1 cellular context compared by ENCODE assay signal in genomic region chr13:65959305-65959704, GRCh38.
TF ChIP-seq lines count a peak whose summit lies in the region.

No MANE protein-coding gene starts in this region.

TF ChIP-seq in IMR-90, 13 proteins besides CTCF, POLR2A, EP300 and RAD21:
- TF ChIP-seq MAZ (IDR thresholded peaks at IDR 0.05; ENCODE audit: borderline replicate concordance, low read depth, low read length) (no peak), NFE2L2 (IDR thresholded peaks at IDR 0.05; ENCODE audit: low read depth, low read length) (no peak), RFX5 (IDR thresholded peaks at IDR 0.05; ENCODE audit: low read depth, low read length) (no peak), SMC3 (IDR thresholded peaks at IDR 0.05; ENCODE audit: low read depth, low read length) (no peak), RCOR1 (IDR thresholded peaks at IDR 0.05; ENCODE audit: insufficient replicate concordance, low read length) (no peak), FOS (IDR thresholded peaks at IDR 0.05; ENCODE audit: low read depth, low read length) (no peak), MXI1 (IDR thresholded peaks at IDR 0.05; ENCODE audit: borderline replicate concordance, low read depth, low read length) (no peak), MAFK (IDR thresholded peaks at IDR 0.05; ENCODE audit: low read depth, low read length) (no peak), BHLHE40 (IDR thresholded peaks at IDR 0.05; ENCODE audit: low read depth, low read length) (no peak), USF2 (IDR thresholded peaks at IDR 0.05; ENCODE audit: low read depth, low read length) (no peak)
- TF ChIP-seq, protein P1, sequence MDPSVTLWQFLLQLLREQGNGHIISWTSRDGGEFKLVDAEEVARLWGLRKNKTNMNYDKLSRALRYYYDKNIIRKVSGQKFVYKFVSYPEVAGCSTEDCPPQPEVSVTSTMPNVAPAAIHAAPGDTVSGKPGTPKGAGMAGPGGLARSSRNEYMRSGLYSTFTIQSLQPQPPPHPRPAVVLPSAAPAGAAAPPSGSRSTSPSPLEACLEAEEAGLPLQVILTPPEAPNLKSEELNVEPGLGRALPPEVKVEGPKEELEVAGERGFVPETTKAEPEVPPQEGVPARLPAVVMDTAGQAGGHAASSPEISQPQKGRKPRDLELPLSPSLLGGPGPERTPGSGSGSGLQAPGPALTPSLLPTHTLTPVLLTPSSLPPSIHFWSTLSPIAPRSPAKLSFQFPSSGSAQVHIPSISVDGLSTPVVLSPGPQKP (IDR thresholded peaks at IDR 0.05; ENCODE audit: borderline replicate concordance, low read depth, low read length): no peak
TF ChIP-seq in IMR-90: peak in this region for 0.
